Comparison of ENCODE assay signal across 27 cellular contexts in the genomic region with DNA sequence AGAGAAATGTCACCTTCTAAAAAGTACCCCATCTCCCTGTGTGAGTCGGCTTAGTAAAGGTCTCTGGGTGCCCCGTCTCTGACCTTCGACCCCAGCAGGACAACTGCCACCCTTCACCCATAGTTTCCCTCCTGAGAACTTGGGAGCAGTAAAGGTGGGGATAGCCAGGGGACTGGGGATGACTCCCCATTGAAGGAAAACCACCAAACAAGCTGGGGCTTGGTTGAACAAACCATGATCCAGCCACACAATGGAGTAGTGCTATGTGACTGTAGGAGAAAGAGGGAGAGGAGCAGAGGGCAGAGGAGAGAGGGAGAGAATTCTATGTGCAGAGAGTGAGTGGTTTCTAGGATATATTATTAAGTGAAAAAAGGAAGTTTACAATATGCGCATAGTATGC. TPM values are rescaled to one million over a fixed set of nuclear protein-coding genes. Genes with fewer than 3 reads are reported as not detected.
"Had no signal": no experiment of that assay in that cellular context is flagged by ENCODE, and none has a peak within 500 bp of the region (broad histone marks: within the 10 kb centered on the region; RNA-seq: fewer than 3 reads in every experiment).

No MANE protein-coding gene starts in this region.

- H3K4me3 Mint-ChIP-seq: activated naive CD8-positive, alpha-beta T cell; activated T-helper 1 cell treated with anti-CD3 and anti-CD28 coated beads, Interleukin-12 subunit alpha, Interleukin-12 subunit beta, Interleukin-2, Interleukin-4 antibody, amounts not matched to agents 30 ng/mL and 10 ng/mL and 1 ng/mL, durations not matched to agents 14 hours and 24 hours and 36 hours; brain; T-cell had no signal

- H3K27me3 Mint-ChIP-seq: activated naive CD8-positive, alpha-beta T cell; brain had no signal

- H3K36me3 Mint-ChIP-seq: activated naive CD8-positive, alpha-beta T cell; brain; T-cell had no signal

- ATAC-seq: activated CD4-positive, CD25-positive, alpha-beta regulatory T cell treated with anti-CD3 and anti-CD28 coated beads, Interleukin-2, amount 50 U/mL, for 24 hours; Right ventricle myocardium inferior; T-cell had no signal

- H3K4me3 ChIP-seq: K562, SK-N-MC had no signal

- H3K4me1 Mint-ChIP-seq: brain, T-cell had no signal

- DNase-seq: activated CD4-positive, alpha-beta T cell treated with anti-CD3 and anti-CD28 coated beads for 4 hours; activated effector memory CD4-positive, alpha-beta T cell treated with Interleukin-2 at 50 U/mL for 16 hours; activated naive CD4-positive, alpha-beta T cell; activated T-cell treated with anti-CD3 and anti-CD28 coated beads, Interleukin-2, amount 50 U/mL, for 1 hour; amygdala; Karpas-422; MM.1S; NCI-H1105; NCI-H1436; NCI-H1694 treated with DMSO at 0.1 percent for 48 hours; NCI-H2029 treated with DMSO at 0.1 percent for 48 hours; NCI-H345; NCI-H510A; NCI-H526 treated with DMSO at 0.1 percent for 48 hours; NCI-H82; T-cell; WERI-Rb-1 had no signal

- H3K9me3 Mint-ChIP-seq: activated T-helper 1 cell treated with anti-CD3 and anti-CD28 coated beads, Interleukin-12 subunit alpha, Interleukin-12 subunit beta, Interleukin-2, Interleukin-4 antibody, amounts not matched to agents 30 ng/mL and 10 ng/mL and 1 ng/mL, durations not matched to agents 14 hours and 24 hours and 36 hours had no signal

- H3K27ac ChIP-seq: SK-N-MC, WERI-Rb-1 had no signal

- H3K27ac Mint-ChIP-seq: activated naive CD8-positive, alpha-beta T cell; activated T-helper 1 cell treated with anti-CD3 and anti-CD28 coated beads, Interleukin-12 subunit alpha, Interleukin-12 subunit beta, Interleukin-2, Interleukin-4 antibody, amounts not matched to agents 30 ng/mL and 10 ng/mL and 1 ng/mL, durations not matched to agents 14 hours and 24 hours and 36 hours; brain had no signal

- H3K36me3 ChIP-seq: WERI-Rb-1 had no signal

RNA-seq across cellular contexts. Expression of a gene that starts 51.5 kb away (rescaled TPM):
- total RNA-seq: astrocyte; cardiac septum; T-cell; T-helper 2 cell treated with Interferon-gamma antibody and Interleukin-4, amounts not matched to agents 100 ng/mL and 5 ng/mL, for 36 hours had no signal
